Comparison of ENCODE assay signal across 1 cellular context in genomic region chrX:2321411-2321810, GRCh38.
TF ChIP-seq lines count a peak whose summit lies in the region.

No MANE protein-coding gene starts in this region.

TF ChIP-seq in IMR-90, 13 proteins besides CTCF, POLR2A, EP300 and RAD21 (continued from another document):
- TF ChIP-seq, protein P1, sequence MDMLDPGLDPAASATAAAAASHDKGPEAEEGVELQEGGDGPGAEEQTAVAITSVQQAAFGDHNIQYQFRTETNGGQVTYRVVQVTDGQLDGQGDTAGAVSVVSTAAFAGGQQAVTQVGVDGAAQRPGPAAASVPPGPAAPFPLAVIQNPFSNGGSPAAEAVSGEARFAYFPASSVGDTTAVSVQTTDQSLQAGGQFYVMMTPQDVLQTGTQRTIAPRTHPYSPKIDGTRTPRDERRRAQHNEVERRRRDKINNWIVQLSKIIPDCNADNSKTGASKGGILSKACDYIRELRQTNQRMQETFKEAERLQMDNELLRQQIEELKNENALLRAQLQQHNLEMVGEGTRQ (IDR thresholded peaks at IDR 0.05; ENCODE audit: low read depth, low read length): no peak
- TF ChIP-seq ELK1 (IDR thresholded peaks at IDR 0.05; ENCODE audit: borderline replicate concordance, low read depth, low read length) (no peak), NFE2L2 (IDR thresholded peaks at IDR 0.05; ENCODE audit: low read depth, low read length) (no peak)
